ENCODE assay signal across 10 cellular contexts in the genomic region with DNA sequence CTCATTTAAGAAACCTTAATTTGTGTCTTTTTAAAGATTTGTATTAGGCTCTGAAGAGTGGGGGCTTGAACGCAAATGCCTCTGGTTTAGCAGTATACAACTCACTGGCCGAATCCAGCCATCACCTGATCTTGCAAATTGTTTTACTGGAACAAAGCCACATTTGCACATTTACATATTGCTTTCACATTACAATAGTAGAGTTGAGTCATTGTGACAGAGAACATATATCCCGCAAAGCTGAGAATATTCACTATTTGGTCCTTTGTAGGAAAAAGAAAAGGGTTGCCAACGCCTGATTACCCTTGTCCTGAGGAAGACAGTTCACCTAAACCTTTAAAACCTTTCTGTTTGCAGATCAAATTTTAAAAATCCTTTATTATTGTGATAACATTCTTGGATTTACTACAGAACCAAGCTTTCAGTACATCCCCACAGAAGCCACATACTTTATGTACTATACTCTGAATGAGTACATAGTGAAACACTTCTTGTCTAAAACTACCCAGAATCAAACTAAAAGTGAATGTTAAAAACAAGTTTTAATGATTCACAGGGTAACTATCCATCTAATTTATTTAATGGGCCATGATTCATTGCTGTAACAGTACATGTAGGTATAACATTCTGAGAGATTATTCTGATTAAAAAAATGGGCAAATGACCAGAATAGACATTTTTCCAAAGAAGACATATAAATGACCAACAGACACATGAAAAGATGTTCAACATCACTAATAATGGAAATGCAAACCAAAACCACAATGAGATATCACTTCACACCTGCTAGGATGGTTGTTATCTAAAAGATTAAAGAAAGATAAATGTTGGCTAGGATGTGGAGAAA.
DNase-seq lines count a peak whose midpoint lies in the region; ATAC-seq lines count a peak whose summit lies in the region.
"Had no signal": no experiment of that assay in that cellular context is flagged by ENCODE, and none has a peak within 500 bp of the region (broad histone marks: within the 10 kb centered on the region; RNA-seq: fewer than 3 reads in every experiment).

No MANE protein-coding gene starts in this region.

- H3K36me3 ChIP-seq in mesenchymal stem cell (ENCODE audit: control insufficient read depth in 1 of 2, insufficient read depth in 2 of 2, low read depth in 1 of 2, low read length in 2 of 2): no peaks in the 10 kb centered on the region

- no peak overlapping the region for H2BK5ac ChIP-seq in mesenchymal stem cell (ENCODE audit: low read depth, low read length, poor library complexity, severe bottlenecking)

- no peak overlapping the region for H3K4me3 ChIP-seq in mesenchymal stem cell (ENCODE audit: insufficient read depth in 1 of 2, low read depth in 1 of 2, low read length in 2 of 2)

- no peaks in the 10 kb centered on the region for H3K9me3 Mint-ChIP-seq in naive thymus-derived CD8-positive, alpha-beta T cell

- no peak overlapping the region for H2BK12ac ChIP-seq in mesenchymal stem cell (ENCODE audit: low read length in 2 of 2)

- no peaks in the 10 kb centered on the region for H3K9me3 ChIP-seq in mesenchymal stem cell (ENCODE audit: control insufficient read depth, low read length)

- H3K27ac Mint-ChIP-seq in naive thymus-derived CD8-positive, alpha-beta T cell: no peak overlapping the region
- H3K27ac Mint-ChIP-seq: activated CD8-positive, alpha-beta T cell treated with anti-CD3 and anti-CD28 coated beads, Interleukin-2, amount 10 ng/mL, durations not matched to agents 7 days and 5 days had no signal

- no peak overlapping the region for H2BK120ac ChIP-seq in mesenchymal stem cell (ENCODE audit: low read depth, low read length)

- peak; percentile 74 for DNase-seq in NCI-H226
- DNase-seq in mesenchymal stem cell: peak; percentile 49
- DNase-seq in naive thymus-derived CD8-positive, alpha-beta T cell: no peak
- no peak for DNase-seq in retina
- no peak for DNase-seq in NCI-H187 treated with DMSO at 0.1 percent for 48 hours (lab: John Stamatoyannopoulos, UW)
- no peak for DNase-seq in SHP77 treated with DMSO at 0.1 percent for 48 hours (lab: John Stamatoyannopoulos, UW)
- DNase-seq: activated CD8-positive, alpha-beta T cell treated with anti-CD3 and anti-CD28 coated beads, Interleukin-2, amount 10 ng/mL, durations not matched to agents 7 days and 5 days; NCI-H2081 treated with DMSO at 0.1 percent for 48 hours had no signal

- H3K4ac ChIP-seq in mesenchymal stem cell (ENCODE audit: low read depth in 1 of 2, low read length in 2 of 2): no peak overlapping the region

- WGBS in mesenchymal stem cell: 74% methylated on average over 3 of the region's 4 CpGs

- no peaks in the 10 kb centered on the region for H3K79me1 ChIP-seq in mesenchymal stem cell (replicated peaks; ENCODE audit: low read length, poor library complexity, severe bottlenecking)

- H2BK15ac ChIP-seq in mesenchymal stem cell (ENCODE audit: low read depth, poor library complexity, severe bottlenecking): no peak overlapping the region

- H3K27me3 ChIP-seq in mesenchymal stem cell (ENCODE audit: control insufficient read depth in 1 of 2, insufficient read depth in 1 of 2, low read length in 2 of 2): no peaks in the 10 kb centered on the region

- H4K91ac ChIP-seq in mesenchymal stem cell (ENCODE audit: low read length): no peak overlapping the region

- POLR2A ChIA-PET in naive thymus-derived CD8-positive, alpha-beta T cell (lab: Charles Lee): no interaction called here

- H3K36me3 Mint-ChIP-seq in naive thymus-derived CD8-positive, alpha-beta T cell: no peaks in the 10 kb centered on the region

- H3K9ac ChIP-seq in mesenchymal stem cell (ENCODE audit: low read length): no peak overlapping the region

- H3K4me1 Mint-ChIP-seq in naive thymus-derived CD8-positive, alpha-beta T cell: no peaks in the 10 kb centered on the region

- peak overlapping the region; percentile 49 for H3K27ac ChIP-seq in mesenchymal stem cell (ENCODE audit: low read length, poor library complexity, severe bottlenecking)

- H3K27me3 Mint-ChIP-seq in naive thymus-derived CD8-positive, alpha-beta T cell: peaks cover 3 to 16% (median 5%) of the 10 kb centered on the region in 5 donors

- H3K23ac ChIP-seq in mesenchymal stem cell (ENCODE audit: low read length in 2 of 2): no peak overlapping the region

- ATAC-seq in GM19395 (IDR thresholded peaks at IDR 0.05; ENCODE audit: unreplicated experiment) (peak; percentile 93), HG02852 (IDR thresholded peaks at IDR 0.05; ENCODE audit: unreplicated experiment) (peak; percentile 92)
- no peak for ATAC-seq in naive thymus-derived CD8-positive, alpha-beta T cell
- ATAC-seq: activated CD8-positive, alpha-beta T cell treated with anti-CD3 and anti-CD28 coated beads, Interleukin-2, amount 10 ng/mL, durations not matched to agents 7 days and 5 days had no signal

- no peak overlapping the region for H3K4me3 Mint-ChIP-seq in naive thymus-derived CD8-positive, alpha-beta T cell
- H3K4me3 Mint-ChIP-seq: activated CD8-positive, alpha-beta T cell treated with anti-CD3 and anti-CD28 coated beads, Interleukin-2, amount 10 ng/mL, durations not matched to agents 7 days and 5 days had no signal

- no peak overlapping the region for H3K14ac ChIP-seq in mesenchymal stem cell (ENCODE audit: low read length in 2 of 2)

- no peak overlapping the region for H3K18ac ChIP-seq in mesenchymal stem cell (ENCODE audit: low read depth in 1 of 2, low read length in 2 of 2)

- no peak overlapping the region for H2AK5ac ChIP-seq in mesenchymal stem cell (ENCODE audit: low read length, severe bottlenecking)

- no peak overlapping the region for H3K4me2 ChIP-seq in mesenchymal stem cell (ENCODE audit: low read length, poor library complexity, severe bottlenecking)

- H3K4me1 ChIP-seq in mesenchymal stem cell (ENCODE audit: control insufficient read depth, insufficient read depth, low read depth, low read length): no peaks in the 10 kb centered on the region

- no peak overlapping the region for H2AFZ ChIP-seq in mesenchymal stem cell (ENCODE audit: low read depth, low read length)

- no peak overlapping the region for H4K8ac ChIP-seq in mesenchymal stem cell (ENCODE audit: low read length)

Comparison
In these comparisons a context has a peak if more than half of its experiments do, and no peak if none do; other contexts are left out.
1. ATAC-seq: peak in GM19395 (single experiment) and HG02852 (single experiment); none in naive thymus-derived CD8-positive, alpha-beta T cell (0 of 2).
2. DNase-seq: peak in NCI-H226 (single experiment) and mesenchymal stem cell (single experiment); none in naive thymus-derived CD8-positive, alpha-beta T cell (0 of 10), retina (single experiment), NCI-H187 treated with DMSO at 0.1 percent for 48 hours (single experiment) and SHP77 treated with DMSO at 0.1 percent for 48 hours (single experiment).